14 cellular contexts compared by ENCODE assay signal in the genomic region with DNA sequence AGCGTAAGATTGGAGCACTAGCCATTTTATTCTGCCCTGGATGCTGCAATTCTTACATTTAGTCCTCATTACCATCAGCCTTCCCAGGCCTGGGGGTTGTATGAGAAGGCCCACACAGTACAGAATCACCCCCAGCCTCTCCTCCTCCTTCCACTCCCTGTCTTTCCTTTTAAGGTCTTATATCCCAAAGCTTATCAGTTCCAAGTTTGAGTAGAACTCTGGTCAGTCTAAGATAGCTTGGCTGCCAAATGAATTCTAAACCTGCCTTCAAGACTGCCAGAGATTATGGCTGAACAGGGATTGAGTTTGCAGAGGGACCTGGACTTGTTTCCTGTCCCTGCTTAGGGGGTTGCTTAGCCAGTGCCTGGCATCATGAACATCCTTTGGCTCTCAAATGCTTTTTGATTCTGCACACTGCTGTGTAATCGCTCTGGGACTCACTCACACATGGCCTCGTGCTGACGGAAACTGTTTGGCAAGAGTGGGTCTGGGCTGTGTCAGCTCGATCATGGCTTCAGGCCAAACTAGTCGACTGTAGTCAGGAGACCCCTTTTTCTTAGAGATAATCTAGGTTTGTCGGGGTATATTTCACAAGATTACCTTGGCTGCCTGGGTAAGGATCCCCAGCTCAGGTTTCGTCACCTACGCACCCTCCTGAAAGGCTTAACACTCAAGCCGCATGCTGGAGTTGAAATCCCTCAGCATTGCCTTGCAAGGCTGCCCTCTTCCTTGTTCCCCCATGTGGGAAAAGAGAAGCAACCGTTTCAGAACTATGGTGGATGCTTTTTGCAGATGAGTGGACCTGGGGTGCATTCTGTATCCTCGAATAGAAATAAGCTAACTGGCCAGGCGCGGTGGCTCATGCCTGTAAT.
DNase-seq lines count a peak whose midpoint lies in the region; ATAC-seq and TF ChIP-seq lines count a peak whose summit lies in the region.
"Had no signal": no experiment of that assay in that cellular context is flagged by ENCODE, and none has a peak within 500 bp of the region (broad histone marks: within the 10 kb centered on the region; RNA-seq: fewer than 3 reads in every experiment).

No MANE protein-coding gene starts in this region.

- no peak overlapping the region for H4K8ac ChIP-seq in neuronal stem cell (ENCODE audit: low read depth, low read length)

- H3K27ac ChIP-seq in gastroesophageal sphincter (peak overlapping the region in 3 of 4 donors; percentile 56 to 79 (median 66)), neuronal stem cell (replicated peaks; ENCODE audit: low read length) (no peak overlapping the region)
- H3K27ac ChIP-seq: A549 had no signal

- H2BK12ac ChIP-seq in neuronal stem cell (ENCODE audit: low read length) = no peak overlapping the region

- no peak overlapping the region for H3K4me2 ChIP-seq in neuronal stem cell (ENCODE audit: insufficient read depth, low read length, poor library complexity, severe bottlenecking)
- H3K4me2 ChIP-seq: A549 had no signal

- H3K14ac ChIP-seq in neuronal stem cell (ENCODE audit: low read length) = no peak overlapping the region

- H2BK15ac ChIP-seq in neuronal stem cell (ENCODE audit: low read length) = no peak overlapping the region

- TF ChIP-seq CTCF in gastroesophageal sphincter (IDR thresholded peaks at IDR 0.05) = no peak

- H3K4me1 ChIP-seq in gastroesophageal sphincter (peaks cover 16 to 57% (median 21%) of the 10 kb centered on the region in 3 donors), neuronal stem cell (ENCODE audit: control insufficient read depth in 2 of 2, insufficient read depth in 1 of 2, low read depth in 1 of 2, low read length in 2 of 2) (peaks cover 0 to 11% of the 10 kb centered on the region in 2 donors)

- intact Hi-C loops in Right ventricle myocardium inferior (cut with DNase I) (loop anchor here (5.0 kb wide), 3 partner anchors 93 to 153 kb away; no protein-coding TSS in a partner anchor), cardiac septum (cut with DNase I) (loop anchor here (5.0 kb wide), 3 partner anchors 78 to 153 kb away; no protein-coding TSS in a partner anchor), left colon (cut with DNase I, micrococcal nuclease) (loop anchor here in 1 of 2 donors (10.0 kb wide), 1 partner anchor 260 kb away; no protein-coding TSS in a partner anchor)

- H3K4ac ChIP-seq in neuronal stem cell (ENCODE audit: low read length) = no peak overlapping the region

- no peaks in the 10 kb centered on the region for H3K9me3 ChIP-seq in gastroesophageal sphincter
- H3K9me3 ChIP-seq in neuronal stem cell (replicated peaks in 1 of 2; ENCODE audit: control insufficient read depth in 2 of 2, insufficient read depth in 1 of 2, low read depth in 1 of 2, low read length in 2 of 2) = no peaks in the 10 kb centered on the region
- H3K9me3 ChIP-seq: A549 had no signal

- H3K23ac ChIP-seq in neuronal stem cell (ENCODE audit: low read depth, low read length, poor library complexity) = no peak overlapping the region

- H2BK5ac ChIP-seq in neuronal stem cell (ENCODE audit: low read length) = no peak overlapping the region

- H2AK5ac ChIP-seq in neuronal stem cell (ENCODE audit: low read depth, low read length) = no peak overlapping the region

- no peak for DNase-seq in Right ventricle myocardium inferior (ENCODE audit: missing footprints)
- DNase-seq in cardiac septum (ENCODE audit: low spot score) = no peak
- no peak for DNase-seq in neuronal stem cell (ENCODE audit: low spot score)
- no peak for DNase-seq in left colon
- DNase-seq: activated naive CD8-positive, alpha-beta T cell treated with anti-CD3 and anti-CD28 coated beads, Interleukin-2, amount 10 ng/mL, durations not matched to agents 7 days and 5 days; kidney had no signal

- H4K91ac ChIP-seq in neuronal stem cell (ENCODE audit: low read depth, low read length, poor library complexity) = no peak overlapping the region

- peaks cover 0 to 5% of the 10 kb centered on the region in 2 donors for H3K36me3 ChIP-seq in gastroesophageal sphincter
- no peaks in the 10 kb centered on the region for H3K36me3 ChIP-seq in neuronal stem cell (replicated peaks in 1 of 2; ENCODE audit: control insufficient read depth in 2 of 2, insufficient read depth in 2 of 2, low read length in 2 of 2)

- no peak for TF ChIP-seq POLR2A in gastroesophageal sphincter (IDR thresholded peaks at IDR 0.05)

- H3K9ac ChIP-seq in neuronal stem cell (ENCODE audit: low read depth, low read length, poor library complexity) = no peak overlapping the region

- H3K4me3 ChIP-seq in gastroesophageal sphincter (no peak overlapping the region), neuronal stem cell (ENCODE audit: low read length in 2 of 2) (no peak overlapping the region)
- H3K4me3 ChIP-seq: A549 had no signal

- 69 to 100% methylated on average over 4 to 6 of the region's 14 CpGs for WGBS in gastroesophageal sphincter (ENCODE audit: low coverage in 1 of 2), 2 donors
- no CpG with 5 or more reads among the region's 14 CpGs for WGBS in neuronal stem cell (ENCODE audit: extremely low coverage in 2 of 2, insufficient read length in 2 of 2, insufficient replicate concordance in 1 of 2), 2 donors

- no peak overlapping the region for H2AFZ ChIP-seq in neuronal stem cell (ENCODE audit: low read length)

- ATAC-seq in Right ventricle myocardium inferior = peak; percentile 88
- peak; percentile 59 for ATAC-seq in gastroesophageal sphincter
- no peak for ATAC-seq in GM19324 (IDR thresholded peaks at IDR 0.05; ENCODE audit: low FRiP score, unreplicated experiment)
- ATAC-seq in HG03442 (IDR thresholded peaks at IDR 0.05; ENCODE audit: unreplicated experiment) = no peak
- no peak for ATAC-seq in GM19397 (IDR thresholded peaks at IDR 0.05; ENCODE audit: unreplicated experiment)
- no peak for ATAC-seq in left colon
- ATAC-seq: A549; activated CD4-positive, CD25-positive, alpha-beta regulatory T cell treated with anti-CD3 and anti-CD28 coated beads, Interleukin-2, amount 50 U/mL, for 24 hours; HCT116; natural killer cell treated with Interleukin-12 subunit alpha and Interleukin-12 subunit beta and Interleukin-15 and Interleukin-18, amount 100 ng/mL, for 72 hours had no signal

- H3K18ac ChIP-seq in neuronal stem cell (ENCODE audit: low read length) = peak overlapping the region; percentile 11

- no peaks in the 10 kb centered on the region for H3K79me1 ChIP-seq in neuronal stem cell (ENCODE audit: low read depth, low read length)

- H2BK120ac ChIP-seq in neuronal stem cell (ENCODE audit: low read depth, low read length) = no peak overlapping the region

- no peaks in the 10 kb centered on the region for H3K27me3 ChIP-seq in gastroesophageal sphincter
- H3K27me3 ChIP-seq in neuronal stem cell (ENCODE audit: control insufficient read depth in 3 of 3, insufficient read depth in 3 of 3, low read depth in 1 of 3, low read length in 3 of 3) = peaks cover 0 to 18% (median 0%) of the 10 kb centered on the region in 3 experiments

- TF ChIP-seq EP300 in gastroesophageal sphincter (IDR thresholded peaks at IDR 0.05) = no peak

Comparison
In these comparisons a context has a peak if more than half of its experiments do, and no peak if none do; other contexts are left out.
1. ATAC-seq: peak in Right ventricle myocardium inferior (single experiment) and gastroesophageal sphincter (single experiment); none in GM19324 (single experiment), HG03442 (single experiment), GM19397 (single experiment) and left colon (single experiment).